In the genomic region with DNA sequence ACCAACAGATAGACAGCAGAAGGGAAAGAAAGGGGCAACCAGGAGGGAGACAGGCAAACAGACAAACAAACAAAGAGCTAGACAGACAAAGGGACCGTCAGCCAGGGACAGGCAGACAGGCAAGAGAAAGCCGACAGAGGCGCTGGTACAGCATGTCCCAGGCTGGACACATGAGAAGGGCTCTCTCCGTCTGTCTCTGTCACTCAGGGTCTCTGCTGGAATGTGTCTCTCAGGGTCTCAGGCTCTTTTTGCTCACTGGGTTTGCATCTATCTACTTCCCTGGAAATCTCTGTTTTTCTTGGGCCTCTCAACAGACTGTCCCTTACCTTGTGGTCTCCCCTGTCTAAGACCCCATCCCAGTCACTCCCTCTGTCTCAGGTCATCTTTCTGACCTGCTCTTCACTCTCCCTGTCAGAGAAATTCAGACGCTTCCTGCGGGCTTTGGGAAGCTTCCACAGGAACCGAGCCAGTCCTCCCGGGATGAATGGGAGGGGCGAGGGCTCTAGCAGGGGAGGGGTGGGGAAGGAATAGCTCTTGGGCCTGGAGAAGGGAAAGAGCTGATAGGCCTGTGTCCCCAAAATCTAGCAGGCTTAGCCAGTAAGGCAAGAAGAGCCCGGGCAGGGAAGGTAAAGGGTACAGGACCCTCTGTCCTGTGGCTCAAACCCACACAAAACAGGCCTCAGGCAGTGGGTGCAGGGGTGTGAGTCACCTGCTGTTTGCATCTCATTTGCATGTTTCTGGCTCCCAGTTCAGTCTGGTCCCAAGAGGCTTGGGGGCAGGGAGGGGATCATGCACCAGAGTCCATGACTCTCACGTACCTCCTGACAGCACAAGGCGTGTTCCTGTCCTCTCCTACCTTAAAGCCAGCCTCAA, we compare ENCODE assay signal across 2 cellular contexts.
TF ChIP-seq lines count a peak whose summit lies in the region.

No MANE protein-coding gene starts in this region.

TF ChIP-seq in IMR-90, 13 proteins besides CTCF, POLR2A, EP300 and RAD21:
- no peak for TF ChIP-seq RCOR1 (IDR thresholded peaks at IDR 0.05; ENCODE audit: insufficient replicate concordance, low read length)
- no peak for TF ChIP-seq SMC3 (IDR thresholded peaks at IDR 0.05; ENCODE audit: low read depth, low read length)
- TF ChIP-seq MAZ (IDR thresholded peaks at IDR 0.05; ENCODE audit: borderline replicate concordance, low read depth, low read length) = no peak
- TF ChIP-seq, protein P1, sequence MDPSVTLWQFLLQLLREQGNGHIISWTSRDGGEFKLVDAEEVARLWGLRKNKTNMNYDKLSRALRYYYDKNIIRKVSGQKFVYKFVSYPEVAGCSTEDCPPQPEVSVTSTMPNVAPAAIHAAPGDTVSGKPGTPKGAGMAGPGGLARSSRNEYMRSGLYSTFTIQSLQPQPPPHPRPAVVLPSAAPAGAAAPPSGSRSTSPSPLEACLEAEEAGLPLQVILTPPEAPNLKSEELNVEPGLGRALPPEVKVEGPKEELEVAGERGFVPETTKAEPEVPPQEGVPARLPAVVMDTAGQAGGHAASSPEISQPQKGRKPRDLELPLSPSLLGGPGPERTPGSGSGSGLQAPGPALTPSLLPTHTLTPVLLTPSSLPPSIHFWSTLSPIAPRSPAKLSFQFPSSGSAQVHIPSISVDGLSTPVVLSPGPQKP (IDR thresholded peaks at IDR 0.05; ENCODE audit: borderline replicate concordance, low read depth, low read length) = no peak
- TF ChIP-seq MXI1 (IDR thresholded peaks at IDR 0.05; ENCODE audit: borderline replicate concordance, low read depth, low read length) = no peak
- no peak for TF ChIP-seq MAFK (IDR thresholded peaks at IDR 0.05; ENCODE audit: low read depth, low read length)
- TF ChIP-seq, protein P2, sequence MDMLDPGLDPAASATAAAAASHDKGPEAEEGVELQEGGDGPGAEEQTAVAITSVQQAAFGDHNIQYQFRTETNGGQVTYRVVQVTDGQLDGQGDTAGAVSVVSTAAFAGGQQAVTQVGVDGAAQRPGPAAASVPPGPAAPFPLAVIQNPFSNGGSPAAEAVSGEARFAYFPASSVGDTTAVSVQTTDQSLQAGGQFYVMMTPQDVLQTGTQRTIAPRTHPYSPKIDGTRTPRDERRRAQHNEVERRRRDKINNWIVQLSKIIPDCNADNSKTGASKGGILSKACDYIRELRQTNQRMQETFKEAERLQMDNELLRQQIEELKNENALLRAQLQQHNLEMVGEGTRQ (IDR thresholded peaks at IDR 0.05; ENCODE audit: low read depth, low read length) = no peak
TF ChIP-seq in IMR-90: peak in this region for 0.

TF ChIP-seq in K562, 482 proteins besides CTCF, POLR2A, EP300 and RAD21:
- TF ChIP-seq, protein P3, sequence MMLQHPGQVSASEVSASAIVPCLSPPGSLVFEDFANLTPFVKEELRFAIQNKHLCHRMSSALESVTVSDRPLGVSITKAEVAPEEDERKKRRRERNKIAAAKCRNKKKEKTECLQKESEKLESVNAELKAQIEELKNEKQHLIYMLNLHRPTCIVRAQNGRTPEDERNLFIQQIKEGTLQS (IDR thresholded peaks at IDR 0.05) = peak; percentile 11
- TF ChIP-seq, protein P3 (CRISPR knock-in tag; conservative IDR thresholded peaks at IDR 0.05) = no peak
- no peak for TF ChIP-seq ZC3H4 (CRISPR knock-in tag; IDR thresholded peaks at IDR 0.05; ENCODE audit: borderline replicate concordance)
- TF ChIP-seq, protein P4, sequence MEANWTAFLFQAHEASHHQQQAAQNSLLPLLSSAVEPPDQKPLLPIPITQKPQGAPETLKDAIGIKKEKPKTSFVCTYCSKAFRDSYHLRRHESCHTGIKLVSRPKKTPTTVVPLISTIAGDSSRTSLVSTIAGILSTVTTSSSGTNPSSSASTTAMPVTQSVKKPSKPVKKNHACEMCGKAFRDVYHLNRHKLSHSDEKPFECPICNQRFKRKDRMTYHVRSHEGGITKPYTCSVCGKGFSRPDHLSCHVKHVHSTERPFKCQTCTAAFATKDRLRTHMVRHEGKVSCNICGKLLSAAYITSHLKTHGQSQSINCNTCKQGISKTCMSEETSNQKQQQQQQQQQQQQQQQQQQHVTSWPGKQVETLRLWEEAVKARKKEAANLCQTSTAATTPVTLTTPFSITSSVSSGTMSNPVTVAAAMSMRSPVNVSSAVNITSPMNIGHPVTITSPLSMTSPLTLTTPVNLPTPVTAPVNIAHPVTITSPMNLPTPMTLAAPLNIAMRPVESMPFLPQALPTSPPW (CRISPR knock-in tag; IDR thresholded peaks at IDR 0.05) = no peak
- peak; percentile 20; the same call in 1 of the 2 replicates for TF ChIP-seq FOSL1 (tag; conservative IDR thresholded peaks at IDR 0.05)
- no peak for TF ChIP-seq KLF16 (IDR thresholded peaks at IDR 0.05)
- TF ChIP-seq JUND (IDR thresholded peaks at IDR 0.05; ENCODE audit: borderline replicate concordance, low read depth, low read length) = peak; percentile 62
- TF ChIP-seq JUND (tag; IDR thresholded peaks at IDR 0.05; ENCODE audit: borderline replicate concordance, low read depth, low read length) = no peak
- peak; percentile 35; the same call in 1 of the 2 replicates for TF ChIP-seq CBFA2T3 (IDR thresholded peaks at IDR 0.05)
- TF ChIP-seq ELF4 (CRISPR knock-in tag; IDR thresholded peaks at IDR 0.05) = no peak
- 0 out of 2 replicates have a peak, but pooled peaks have one; percentile 28 for TF ChIP-seq BHLHE40 (IDR thresholded peaks at IDR 0.05; ENCODE audit: low read length)
TF ChIP-seq in K562: peak in this region for 5.
